ENCODE assay signal across 1 cellular context in genomic region chr2:151422917-151423439, GRCh38.
TF ChIP-seq lines count a peak whose summit lies in the region.

No MANE protein-coding gene starts in this region.

TF ChIP-seq in GM12878, 131 proteins besides CTCF, POLR2A, EP300 and RAD21 (continued from another document):
- TF ChIP-seq REST (IDR thresholded peaks at IDR 0.05; ENCODE audit: low read depth, low read length), result no peak
